Comparison of ENCODE assay signal across 1 cellular context in the genomic region with DNA sequence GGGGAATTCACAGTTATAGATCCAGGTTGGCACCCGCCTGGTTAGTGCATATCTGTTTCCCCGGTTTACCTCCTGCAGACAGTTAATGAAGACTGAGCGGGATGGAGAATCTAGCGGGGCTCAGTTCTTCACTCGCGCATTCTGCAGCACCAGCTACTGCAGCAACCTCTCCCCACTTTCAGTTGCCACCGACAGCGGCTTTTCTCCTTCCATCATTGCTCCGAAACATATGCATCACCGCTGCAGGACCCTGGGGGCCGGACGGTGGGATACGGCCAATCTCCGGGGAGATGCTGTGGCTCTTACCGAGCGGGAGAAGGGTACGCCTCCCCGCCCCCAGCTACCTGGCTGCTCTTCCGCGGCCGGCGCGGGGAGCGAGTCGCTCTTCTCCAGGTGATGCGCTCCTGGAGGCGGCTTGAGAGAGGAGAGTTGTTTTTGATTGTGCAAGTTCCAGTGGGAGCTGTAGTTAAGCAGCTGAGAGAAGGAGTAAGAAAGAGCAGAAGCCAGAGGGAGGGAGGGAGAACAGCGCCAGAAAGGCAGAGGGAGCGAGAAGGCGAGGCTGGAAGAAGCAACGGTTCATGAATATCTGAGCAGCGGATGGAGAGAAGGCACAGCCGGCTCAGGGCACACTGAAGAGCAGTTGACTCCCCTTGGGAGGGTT.
A peak's percentile ranks its signal among the peaks of the same experiment; 100 is the strongest.
TF ChIP-seq lines count a peak whose summit lies in the region.

SGK1 (minus strand) TSS at position 642 of the 661 bp plus-strand sequence. CDS start 652 bp downstream, outside the sequence.

TF ChIP-seq in H1, 55 proteins besides CTCF, POLR2A, EP300 and RAD21:
- TF ChIP-seq EZH2 (IDR thresholded peaks at IDR 0.05; ENCODE audit: low read depth, low read length, severe bottlenecking) (peak; percentile 41), BRCA1 (IDR thresholded peaks at IDR 0.05; ENCODE audit: low read depth, low read length) (no peak), ASH2L (IDR thresholded peaks at IDR 0.05; ENCODE audit: low read length) (peak; percentile 86), JUND (IDR thresholded peaks at IDR 0.05; ENCODE audit: low read length) (peak; percentile 38; the same call in 1 of the 2 replicates), EGR1 (IDR thresholded peaks at IDR 0.05; ENCODE audit: borderline replicate concordance, low read depth, low read length) (0 out of 2 replicates have a peak, but pooled peaks have one; percentile 20), HDAC2 (IDR thresholded peaks at IDR 0.05; ENCODE audit: borderline replicate concordance in 1 of 2, low read depth in 2 of 2, low read length in 2 of 2) (0 out of 4 replicates have a peak, but pooled peaks of 1 of the 2 experiments have one; percentile 50), SP1 (IDR thresholded peaks at IDR 0.05; ENCODE audit: low read depth, low read length) (no peak), CEBPB (IDR thresholded peaks at IDR 0.05; ENCODE audit: low read depth, low read length) (peak; percentile 92)
